Comparison of ENCODE assay signal across 22 cellular contexts in genomic region chr5:2111569-2112105, GRCh38.
"Had no signal": no experiment of that assay in that cellular context is flagged by ENCODE, and none has a peak within 500 bp of the region (broad histone marks: within the 10 kb centered on the region; RNA-seq: fewer than 3 reads in every experiment).

No MANE protein-coding gene starts in this region.

- ATAC-seq: activated CD4-positive, alpha-beta T cell treated with anti-CD3 and anti-CD28 coated beads for 36 hours; left lung; lower lobe of right lung; sciatic nerve; stimulated activated naive CD8-positive, alpha-beta T cell treated with anti-CD3 and anti-CD28 coated beads, Interleukin-15, Interleukin-2, amounts not matched to agents 100 U/mL and 50 U/mL, for 24 hours had no signal

- H3K27me3 ChIP-seq: colonic mucosa, left lung, uterus had no signal

- H3K4me1 ChIP-seq: colonic mucosa, esophagus muscularis mucosa, left lung, lower lobe of right lung, uterus had no signal

- H3K27ac Mint-ChIP-seq: activated CD4-positive, alpha-beta T cell treated with anti-CD3 and anti-CD28 coated beads for 36 hours; activated naive CD8-positive, alpha-beta T cell; natural killer cell had no signal

- H3K27me3 Mint-ChIP-seq: activated naive CD8-positive, alpha-beta T cell had no signal

- H3K36me3 Mint-ChIP-seq: activated naive CD8-positive, alpha-beta T cell; natural killer cell had no signal

- DNase-seq: activated CD4-positive, alpha-beta T cell treated with anti-CD3 and anti-CD28 coated beads for 36 hours; activated CD4-positive, CD25-positive, alpha-beta regulatory T cell; activated effector memory CD4-positive, alpha-beta T cell treated with Interleukin-2 at 50 U/mL for 16 hours; activated naive CD4-positive, alpha-beta T cell treated with Interleukin-2 at 50 U/mL for 16 hours; anterior cingulate cortex; colonic mucosa; foreskin melanocyte; kidney glomerular epithelial cell; left lung; lower lobe of right lung; mesenchymal stem cell; natural killer cell; stimulated activated CD4-positive, alpha-beta T cell treated with anti-CD3 and anti-CD28 coated beads, Interleukin-12 subunit alpha, Interleukin-12 subunit beta, amount 100 ng/mL, for 4 hours; stimulated activated CD4-positive, alpha-beta T cell treated with anti-CD3 and anti-CD28 coated beads, Interleukin-4, amount 100 ng/mL, for 1 hour; stimulated activated naive CD8-positive, alpha-beta T cell treated with anti-CD3 and anti-CD28 coated beads, Interleukin-15, Interleukin-2, amounts not matched to agents 100 U/mL and 50 U/mL, for 24 hours; trophoblast cell; uterus had no signal

- H3K9me3 ChIP-seq: colonic mucosa, lower lobe of right lung, uterus had no signal

- H3K4me3 Mint-ChIP-seq: activated CD4-positive, alpha-beta T cell treated with anti-CD3 and anti-CD28 coated beads for 36 hours; activated naive CD8-positive, alpha-beta T cell; natural killer cell had no signal

- H3K4me1 Mint-ChIP-seq: activated CD4-positive, alpha-beta T cell treated with anti-CD3 and anti-CD28 coated beads for 36 hours; natural killer cell had no signal

- H3K4me3 ChIP-seq: colonic mucosa, esophagus muscularis mucosa, left lung, lower lobe of right lung, skin epidermis, thoracic aorta, uterus had no signal

- H3K36me3 ChIP-seq: colonic mucosa, esophagus muscularis mucosa, left lung, lower lobe of right lung, thoracic aorta, uterus had no signal

- H3K27ac ChIP-seq: colonic mucosa, esophagus muscularis mucosa, left lung, lower lobe of right lung, skin epidermis, thoracic aorta, uterus had no signal

- H3K9me3 Mint-ChIP-seq: natural killer cell had no signal
